24 cellular contexts compared by ENCODE assay signal in the genomic region with DNA sequence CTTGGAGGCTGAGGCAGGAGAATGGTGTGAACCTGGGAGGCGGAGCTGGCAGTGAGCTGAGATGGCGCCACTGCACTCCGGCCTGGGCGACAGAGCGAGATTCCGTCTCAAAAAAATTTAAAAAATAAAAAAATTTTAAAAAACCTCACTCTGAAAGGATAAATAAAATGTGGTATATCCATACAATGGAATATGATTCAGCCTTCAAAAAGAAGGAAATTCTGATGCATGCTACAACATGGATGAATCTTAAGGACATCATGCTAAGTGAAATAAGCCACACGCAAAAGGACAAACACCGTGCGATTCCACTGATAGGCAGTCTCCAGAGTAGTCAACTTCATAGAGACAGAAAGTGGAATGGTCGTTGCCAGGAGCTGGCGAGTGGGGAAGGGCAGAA.
"Had no signal": no experiment of that assay in that cellular context is flagged by ENCODE, and none has a peak within 500 bp of the region (broad histone marks: within the 10 kb centered on the region; RNA-seq: fewer than 3 reads in every experiment).

No MANE protein-coding gene starts in this region.

- H2AFZ ChIP-seq: hepatocyte had no signal

- H3K27ac Mint-ChIP-seq: mesothelial cell of epicardium; natural killer cell; nephron progenitor cell; stimulated activated memory B cell treated with anti-CD40 and anti-IgM and Interleukin-4, amounts not matched to agents 10 μg/mL and 1 μg/mL and 100 μg/mL, for 72 hours; stimulated activated naive CD8-positive, alpha-beta T cell treated with anti-CD3 and anti-CD28 coated beads, Interleukin-15, amount 100 ng/mL, for 72 hours had no signal

- H3K9me3 ChIP-seq: ovary, right atrium auricular region, upper lobe of left lung had no signal

- H3K27me3 ChIP-seq: hepatocyte, ovary, right atrium auricular region, right lobe of liver, tibial nerve, upper lobe of left lung had no signal

- H3K27ac ChIP-seq: hepatocyte, left ventricle myocardium inferior, ovary, right atrium auricular region, right lobe of liver, tibial nerve, upper lobe of left lung had no signal

- H3K4me3 Mint-ChIP-seq: mesothelial cell of epicardium; naive B cell; natural killer cell; nephron progenitor cell; stimulated activated memory B cell treated with anti-CD40 and anti-IgM and Interleukin-4, amounts not matched to agents 10 μg/mL and 1 μg/mL and 100 μg/mL, for 72 hours; stimulated activated naive CD8-positive, alpha-beta T cell treated with anti-CD3 and anti-CD28 coated beads, Interleukin-15, amount 100 ng/mL, for 72 hours had no signal

- DNase-seq: islet precursor cell; left ventricle myocardium inferior; mesendoderm; naive B cell; natural killer cell; nephron progenitor cell; ovary; right lobe of liver; stimulated activated CD4-positive, alpha-beta T cell treated with anti-CD3 and anti-CD28 coated beads, Interleukin-1b, Interleukin-23, amount 100 ng/mL, for 48 hours; stimulated activated CD4-positive, alpha-beta T cell treated with anti-CD3 and anti-CD28 coated beads, Interleukin-2, amount 100 ng/mL, for 48 hours; stimulated activated CD4-positive, alpha-beta T cell treated with anti-CD3 and anti-CD28 coated beads, Interleukin-4, amount 100 ng/mL, for 4 hours; stimulated activated CD8-positive, alpha-beta memory T cell treated with anti-CD3 and anti-CD28 coated beads, Interleukin-4, amount 100 ng/mL, for 48 hours; stimulated activated naive CD4-positive, alpha-beta T cell treated with Interleukin-2 at 50 U/mL for 16 hours; stimulated activated naive CD8-positive, alpha-beta T cell treated with anti-CD3 and anti-CD28 coated beads, Interleukin-15, amount 100 ng/mL, for 72 hours; substantia nigra; upper lobe of left lung had no signal

- H3K4me2 ChIP-seq: hepatocyte, smooth muscle cell had no signal

- H3K4me3 ChIP-seq: hepatocyte, left ventricle myocardium inferior, lung, ovary, right atrium auricular region, right lobe of liver, smooth muscle cell, tibial nerve, upper lobe of left lung had no signal

- H3K9me3 Mint-ChIP-seq: naive B cell; natural killer cell; stimulated activated memory B cell treated with anti-CD40 and anti-IgM and Interleukin-4, amounts not matched to agents 10 μg/mL and 1 μg/mL and 100 μg/mL, for 72 hours; stimulated activated naive CD8-positive, alpha-beta T cell treated with anti-CD3 and anti-CD28 coated beads, Interleukin-15, amount 100 ng/mL, for 72 hours had no signal

- H3K4me1 ChIP-seq: right lobe of liver had no signal

- ATAC-seq: natural killer cell; right lobe of liver; stimulated activated memory B cell treated with anti-CD40 and anti-IgM and Interleukin-4, amounts not matched to agents 10 μg/mL and 1 μg/mL and 100 μg/mL, for 72 hours; stimulated activated naive CD8-positive, alpha-beta T cell treated with anti-CD3 and anti-CD28 coated beads, Interleukin-15, amount 100 ng/mL, for 72 hours had no signal

- H3K36me3 Mint-ChIP-seq: naive B cell; natural killer cell; stimulated activated memory B cell treated with anti-CD40 and anti-IgM and Interleukin-4, amounts not matched to agents 10 μg/mL and 1 μg/mL and 100 μg/mL, for 72 hours had no signal

- H3K27me3 Mint-ChIP-seq: progenitor cell of endocrine pancreas; stimulated activated naive CD8-positive, alpha-beta T cell treated with anti-CD3 and anti-CD28 coated beads, Interleukin-15, amount 100 ng/mL, for 72 hours had no signal

- H3K36me3 ChIP-seq: ovary, right lobe of liver had no signal
